Comparison of ENCODE assay signal across 13 cellular contexts in genomic region chr4:71609651-71610050, GRCh38.
DNase-seq lines count a peak whose midpoint lies in the region; ATAC-seq and TF ChIP-seq lines count a peak whose summit lies in the region.
"Had no signal": no experiment of that assay in that cellular context is flagged by ENCODE, and none has a peak within 500 bp of the region (broad histone marks: within the 10 kb centered on the region; RNA-seq: fewer than 3 reads in every experiment).

No MANE protein-coding gene starts in this region.

- no peak overlapping the region for H3K4me3 ChIP-seq in ACC112 (ENCODE audit: low read depth, low read length)

- no peaks in the 10 kb centered on the region for H3K27me3 Mint-ChIP-seq in progenitor cell of endocrine pancreas
- H3K27me3 Mint-ChIP-seq in activated CD4-positive, alpha-beta T cell treated with anti-CD3 and anti-CD28 coated beads, Interleukin-2, amount 10 ng/mL, durations not matched to agents 24 days and 14 days = no peaks in the 10 kb centered on the region

- H3K79me2 ChIP-seq in ACC112 (ENCODE audit: control insufficient read depth, insufficient read depth, low read length, unreplicated experiment) = no peaks in the 10 kb centered on the region

- H2AFZ ChIP-seq in ACC112 (ENCODE audit: low read length, unreplicated experiment) = no peak overlapping the region

- TF ChIP-seq CTCF in progenitor cell of endocrine pancreas (IDR thresholded peaks at IDR 0.05; ENCODE audit: unreplicated experiment) = no peak

- H3K4me3 Mint-ChIP-seq in progenitor cell of endocrine pancreas (ENCODE audit: low read depth) = peak overlapping the region; percentile 19
- H3K4me3 Mint-ChIP-seq in activated CD4-positive, alpha-beta T cell treated with anti-CD3 and anti-CD28 coated beads, Interleukin-2, amount 10 ng/mL, durations not matched to agents 24 days and 14 days = no peak overlapping the region
- H3K4me3 Mint-ChIP-seq: CD14-positive monocyte; CD8-positive, alpha-beta T cell; HFFc6; IgD-negative memory B cell had no signal

- H3K27ac ChIP-seq in ACC112 (ENCODE audit: low read depth, low read length) = peak overlapping the region; percentile 70; the same call in 1 of the 2 replicates

- H3K27ac Mint-ChIP-seq in progenitor cell of endocrine pancreas = peak overlapping the region; percentile 57
- no peak overlapping the region for H3K27ac Mint-ChIP-seq in activated CD4-positive, alpha-beta T cell treated with anti-CD3 and anti-CD28 coated beads, Interleukin-2, amount 10 ng/mL, durations not matched to agents 24 days and 14 days
- H3K27ac Mint-ChIP-seq: CD14-positive monocyte; CD8-positive, alpha-beta T cell; HFFc6; IgD-negative memory B cell had no signal

- intact Hi-C loops in Right ventricle myocardium inferior (cut with DNase I) = no loop called here
- intact Hi-C loops in activated CD4-positive, alpha-beta T cell treated with anti-CD3 and anti-CD28 coated beads, Interleukin-2, amount 10 ng/mL, durations not matched to agents 24 days and 14 days (cut with micrococcal nuclease) = no loop called here

- ATAC-seq in GM18907 (IDR thresholded peaks at IDR 0.05; ENCODE audit: unreplicated experiment) (no peak), Right ventricle myocardium inferior (no peak)
- ATAC-seq: CD8-positive, alpha-beta T cell had no signal

- H3K9me3 Mint-ChIP-seq in progenitor cell of endocrine pancreas (ENCODE audit: low read depth) = peaks cover 36% of the 10 kb centered on the region
- peaks cover 7% of the 10 kb centered on the region for H3K9me3 Mint-ChIP-seq in activated CD4-positive, alpha-beta T cell treated with anti-CD3 and anti-CD28 coated beads, Interleukin-2, amount 10 ng/mL, durations not matched to agents 24 days and 14 days

- no peaks in the 10 kb centered on the region for H3K36me3 ChIP-seq in ACC112 (ENCODE audit: insufficient read depth, low read length)

- DNase-seq in DMS153 treated with DMSO at 0.1 percent for 48 hours (lab: John Stamatoyannopoulos, UW; ENCODE audit: unreplicated experiment) (peak; percentile 32), M059J (ENCODE audit: low read depth) (peak; percentile 40), progenitor cell of endocrine pancreas (ENCODE audit: low spot score, unreplicated experiment) (no peak), Right ventricle myocardium inferior (ENCODE audit: missing footprints) (no peak)
- DNase-seq in activated CD4-positive, alpha-beta T cell treated with anti-CD3 and anti-CD28 coated beads, Interleukin-2, amount 10 ng/mL, durations not matched to agents 24 days and 14 days = no peak
- DNase-seq: Caco-2; CD8-positive, alpha-beta T cell; GDM1; HFFc6 had no signal

- H3K4me1 Mint-ChIP-seq in progenitor cell of endocrine pancreas (ENCODE audit: low read depth) = peaks cover 51% of the 10 kb centered on the region
- H3K4me1 Mint-ChIP-seq in activated CD4-positive, alpha-beta T cell treated with anti-CD3 and anti-CD28 coated beads, Interleukin-2, amount 10 ng/mL, durations not matched to agents 24 days and 14 days = no peaks in the 10 kb centered on the region
- H3K4me1 Mint-ChIP-seq: CD14-positive monocyte had no signal

- no peaks in the 10 kb centered on the region for H3K27me3 ChIP-seq in ACC112 (ENCODE audit: insufficient read depth, low read length)

- H3K36me3 Mint-ChIP-seq in progenitor cell of endocrine pancreas (ENCODE audit: insufficient read depth) = peaks cover 42% of the 10 kb centered on the region
- no peaks in the 10 kb centered on the region for H3K36me3 Mint-ChIP-seq in activated CD4-positive, alpha-beta T cell treated with anti-CD3 and anti-CD28 coated beads, Interleukin-2, amount 10 ng/mL, durations not matched to agents 24 days and 14 days (ENCODE audit: low read depth)
- H3K36me3 Mint-ChIP-seq: CD14-positive monocyte; CD8-positive, alpha-beta T cell; IgD-negative memory B cell had no signal

- H3K4me1 ChIP-seq in ACC112 (ENCODE audit: control insufficient read depth, insufficient read depth, low read length, unreplicated experiment) = peaks cover 23% of the 10 kb centered on the region

Comparison
In these comparisons a context has a peak if more than half of its experiments do, and no peak if none do; other contexts are left out.
1. DNase-seq: peak in DMS153 treated with DMSO at 0.1 percent for 48 hours (single experiment) and M059J (single experiment); none in progenitor cell of endocrine pancreas (single experiment), Right ventricle myocardium inferior (single experiment) and activated CD4-positive, alpha-beta T cell treated with anti-CD3 and anti-CD28 coated beads, Interleukin-2, amount 10 ng/mL, durations not matched to agents 24 days and 14 days (single experiment).